In the genomic region with DNA sequence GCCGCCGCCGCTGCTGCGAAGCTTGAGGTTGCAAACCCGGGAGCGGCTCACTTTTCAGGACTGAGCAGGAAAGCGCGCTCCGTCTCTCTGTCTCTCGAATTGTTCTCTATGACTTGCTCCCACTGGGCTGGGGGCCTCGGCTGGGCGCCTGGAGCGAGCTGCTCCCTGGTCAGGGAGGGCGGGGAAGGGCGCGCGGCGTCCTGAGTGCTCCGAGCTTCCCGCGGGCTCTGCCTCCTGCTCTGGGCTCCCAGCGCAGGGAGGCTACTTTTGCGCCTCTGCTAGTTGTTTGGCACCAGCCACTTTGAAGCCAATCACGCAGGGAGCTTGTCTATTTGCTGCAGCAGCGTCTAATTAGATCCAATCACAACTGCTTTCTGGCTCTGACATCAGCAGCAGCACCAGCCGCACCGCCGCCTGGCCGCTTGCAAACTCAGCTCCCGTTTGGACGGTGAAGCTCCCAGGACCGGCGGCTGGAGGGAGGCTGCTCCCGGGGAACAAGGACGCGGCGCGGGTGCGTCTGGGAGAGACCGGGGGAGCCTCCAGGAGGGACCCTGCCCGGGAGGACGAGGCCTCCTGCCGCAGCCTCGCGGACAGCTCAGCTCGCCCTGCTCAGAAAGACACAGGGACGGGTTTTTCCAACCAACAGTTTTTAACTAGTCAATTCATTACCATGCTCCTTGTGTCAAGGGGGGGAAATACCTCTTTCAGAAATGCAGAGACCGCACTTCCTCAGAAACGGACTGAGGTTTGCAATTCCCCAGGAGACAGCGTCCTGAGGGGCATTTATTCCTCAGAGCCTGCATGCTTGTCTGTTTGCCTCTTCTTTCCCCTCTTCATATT, we compare ENCODE assay signal across 8 cellular contexts. TPM values are rescaled to one million over a fixed set of nuclear protein-coding genes. Genes with fewer than 3 reads are reported as not detected.
A peak's percentile ranks its signal among the peaks of the same experiment; 100 is the strongest.
DNase-seq lines count a peak whose midpoint lies in the region; ATAC-seq and TF ChIP-seq lines count a peak whose summit lies in the region.

Gene ADARB2, minus strand, starts transcription at position 304 of the 840 bp plus-strand sequence.

- peaks cover 0 to 4% (median 0%) of the 10 kb centered on the region in 3 donors for H3K36me3 Mint-ChIP-seq in CD8-positive, alpha-beta memory T cell
- no peaks in the 10 kb centered on the region for H3K36me3 Mint-ChIP-seq in endodermal cell (ENCODE audit: low read depth)

- POLR2A ChIA-PET in CD8-positive, alpha-beta memory T cell (lab: Charles Lee): no interaction called here

- 1% methylated on average over 33 to 50 of the region's 50 CpGs for WGBS in endodermal cell (ENCODE audit: insufficient coverage in 1 of 2, insufficient read length in 1 of 2), 2 experiments

- H3K4me3 ChIP-seq in CD8-positive, alpha-beta memory T cell (ENCODE audit: low read length): no peak within 1 kb of the TSS
- peak within 1 kb of the TSS; percentile 69 for H3K4me3 ChIP-seq in endodermal cell (ENCODE audit: low read length)

- CTCF ChIA-PET in CD8-positive, alpha-beta memory T cell (lab: Charles Lee): no interaction called here

- peaks cover 25% of the 10 kb centered on the region for H3K27me3 ChIP-seq in CD8-positive, alpha-beta memory T cell (ENCODE audit: insufficient read depth, low read length, poor library complexity, severe bottlenecking)
- peaks cover 59% of the 10 kb centered on the region for H3K27me3 ChIP-seq in endodermal cell (ENCODE audit: control insufficient read depth, insufficient read depth, low read length, poor library complexity, severe bottlenecking)

- no peak within 1 kb of the TSS for H3K9ac ChIP-seq in endodermal cell (ENCODE audit: extremely low read depth, low read length, poor library complexity, severe bottlenecking)

- H3K4me1 ChIP-seq in CD8-positive, alpha-beta memory T cell (ENCODE audit: insufficient read depth, low read length): no peaks in the 10 kb centered on the region
- no peaks in the 10 kb centered on the region for H3K4me1 ChIP-seq in endodermal cell (ENCODE audit: control insufficient read depth, insufficient read depth, low read length)

- H3K9me3 Mint-ChIP-seq in CD8-positive, alpha-beta memory T cell: no peaks in the 10 kb centered on the region
- H3K9me3 Mint-ChIP-seq in endodermal cell: no peaks in the 10 kb centered on the region

- peaks cover 53 to 64% of the 10 kb centered on the region in 2 donors for H3K27me3 Mint-ChIP-seq in CD8-positive, alpha-beta memory T cell
- H3K27me3 Mint-ChIP-seq in endodermal cell (ENCODE audit: insufficient read depth): peaks cover 76% of the 10 kb centered on the region

- peak; percentile 73 for ATAC-seq in GM19023 (IDR thresholded peaks at IDR 0.05; ENCODE audit: unreplicated experiment)
- ATAC-seq in HG03064 (IDR thresholded peaks at IDR 0.05; ENCODE audit: low read depth, unreplicated experiment): peak; percentile 75

- DNase-seq in CD8-positive, alpha-beta memory T cell: no peak
- DNase-seq in NCI-H69 (lab: John Stamatoyannopoulos, UW) (peak; percentile 29), endodermal cell (peak; percentile 95), non-pigmented ciliary epithelial cell (ENCODE audit: low read depth) (peak; percentile 2), dedifferentiated amniotic fluid mesenchymal stem cell (ENCODE audit: extremely low spot score) (no peak)
- DNase-seq in central memory CD4-positive, alpha-beta T cell: no peak

- H3K4me3 Mint-ChIP-seq in CD8-positive, alpha-beta memory T cell: peak within 1 kb of the TSS in 5 of 7 donors; percentile 43 to 60 (median 44)
- peak within 1 kb of the TSS; percentile 49 for H3K4me3 Mint-ChIP-seq in endodermal cell

- H3K27ac Mint-ChIP-seq in CD8-positive, alpha-beta memory T cell: no peak within 1 kb of the TSS
- no peak within 1 kb of the TSS for H3K27ac Mint-ChIP-seq in endodermal cell

- H3K9me3 ChIP-seq in CD8-positive, alpha-beta memory T cell (ENCODE audit: low read length): no peaks in the 10 kb centered on the region
- H3K9me3 ChIP-seq in endodermal cell (ENCODE audit: control insufficient read depth, low read length): no peaks in the 10 kb centered on the region

- no peak for TF ChIP-seq CTCF in endodermal cell (conservative IDR thresholded peaks at IDR 0.05)

- H3K36me3 ChIP-seq in CD8-positive, alpha-beta memory T cell (ENCODE audit: insufficient read depth, low read length): no peaks in the 10 kb centered on the region
- H3K36me3 ChIP-seq in endodermal cell (ENCODE audit: control insufficient read depth, insufficient read depth, low read length): no peaks in the 10 kb centered on the region

- H3K27ac ChIP-seq in CD8-positive, alpha-beta memory T cell (ENCODE audit: low read depth, low read length): no peak within 1 kb of the TSS
- peak within 1 kb of the TSS; percentile 33 for H3K27ac ChIP-seq in endodermal cell (ENCODE audit: low read depth, low read length)

- H3K4me1 Mint-ChIP-seq in CD8-positive, alpha-beta memory T cell: peaks cover 0 to 10% (median 4%) of the 10 kb centered on the region in 3 donors
- peaks cover 7% of the 10 kb centered on the region for H3K4me1 Mint-ChIP-seq in endodermal cell

RNA-seq across cellular contexts. Expression of gene ADARB2, which starts in this region (rescaled TPM):
- total RNA-seq in CD8-positive, alpha-beta memory T cell: not detected
- not detected for polyA plus RNA-seq in CD8-positive, alpha-beta memory T cell
- 1 to 10 TPM; 1.1 to 1.8 TPM for total RNA-seq in endodermal cell
- polyA plus RNA-seq in endodermal cell (2013, experiment 1 of 2): 2.0 TPM
- polyA plus RNA-seq in endodermal cell (2013, experiment 2 of 2): 2.1 TPM

Comparison
In these comparisons a context has a peak if more than half of its experiments do, and no peak if none do; other contexts are left out.
1. DNase-seq: peak in NCI-H69 (single experiment), endodermal cell (single experiment) and non-pigmented ciliary epithelial cell (single experiment); none in CD8-positive, alpha-beta memory T cell (0 of 5), dedifferentiated amniotic fluid mesenchymal stem cell (single experiment) and central memory CD4-positive, alpha-beta T cell (single experiment).